ENCODE assay signal across 13 cellular contexts in genomic region chr13:109750376-109750775, GRCh38. TPM values are rescaled to one million over a fixed set of nuclear protein-coding genes. Genes with fewer than 3 reads are reported as not detected.
DNase-seq lines count a peak whose midpoint lies in the region; ATAC-seq and TF ChIP-seq lines count a peak whose summit lies in the region.
"Had no signal": no experiment of that assay in that cellular context is flagged by ENCODE, and none has a peak within 500 bp of the region (broad histone marks: within the 10 kb centered on the region; RNA-seq: fewer than 3 reads in every experiment).

No MANE protein-coding gene starts in this region.

- no peak overlapping the region for H3K4me3 Mint-ChIP-seq in stimulated activated naive B cell treated with anti-CD40 and anti-IgM and Interleukin-4, amounts not matched to agents 10 μg/mL and 1 μg/mL and 100 μg/mL, for 72 hours
- H3K4me3 Mint-ChIP-seq: CD4-positive, CD25-positive, alpha-beta regulatory T cell had no signal

- peak overlapping the region; percentile 76 for H3K4me2 ChIP-seq in BLaER1
- H3K4me2 ChIP-seq: A549 had no signal

- H3K27ac Mint-ChIP-seq in stimulated activated naive B cell treated with anti-CD40 and anti-IgM and Interleukin-4, amounts not matched to agents 10 μg/mL and 1 μg/mL and 100 μg/mL, for 72 hours, result no peak overlapping the region
- H3K27ac Mint-ChIP-seq: CD4-positive, CD25-positive, alpha-beta regulatory T cell had no signal

- ATAC-seq in stimulated activated naive B cell treated with anti-CD40 and anti-IgM and Interleukin-4, amounts not matched to agents 10 μg/mL and 1 μg/mL and 100 μg/mL, for 72 hours (replicated peaks), result no peak
- ATAC-seq: GM12878, HepG2 had no signal

- H3K9ac ChIP-seq in BLaER1 (peak overlapping the region; percentile 25), SK-N-MC (ENCODE audit: insufficient read length) (no peak overlapping the region)

- peaks cover 13% of the 10 kb centered on the region for H3K9me3 ChIP-seq in BLaER1
- no peaks in the 10 kb centered on the region for H3K9me3 ChIP-seq in SK-N-MC (ENCODE audit: low read depth, low read length)
- no peaks in the 10 kb centered on the region for H3K9me3 ChIP-seq in esophagus muscularis mucosa
- H3K9me3 ChIP-seq: A549, HAP-1 had no signal

- H3K27me3 ChIP-seq in BLaER1 (no peaks in the 10 kb centered on the region), esophagus muscularis mucosa (no peaks in the 10 kb centered on the region)

- WGBS in esophagus muscularis mucosa, result 83% methylated on average over 4 of the region's 4 CpGs

- peaks cover 0 to 14% of the 10 kb centered on the region in 2 donors for H3K36me3 Mint-ChIP-seq in stimulated activated naive B cell treated with anti-CD40 and anti-IgM and Interleukin-4, amounts not matched to agents 10 μg/mL and 1 μg/mL and 100 μg/mL, for 72 hours

- H3K4me3 ChIP-seq in BLaER1 (no peak overlapping the region), SK-N-MC (no peak overlapping the region), esophagus muscularis mucosa (no peak overlapping the region)
- H3K4me3 ChIP-seq: A549, GM12878, HAP-1 had no signal

- peaks cover 14% of the 10 kb centered on the region for H4K20me1 ChIP-seq in BLaER1

- peaks cover 51% of the 10 kb centered on the region for H3K4me1 ChIP-seq in BLaER1
- no peaks in the 10 kb centered on the region for H3K4me1 ChIP-seq in esophagus muscularis mucosa
- H3K4me1 ChIP-seq: A549, HAP-1 had no signal

- H3K27ac ChIP-seq in 22Rv1 (peak overlapping the region; percentile 36), BLaER1 (peak overlapping the region; percentile 65), SK-N-MC (peak overlapping the region; percentile 83), esophagus muscularis mucosa (replicated peaks in 1 of 4) (no peak overlapping the region)
- H3K27ac ChIP-seq: A549 had no signal

- no peaks in the 10 kb centered on the region for H3K4me1 Mint-ChIP-seq in stimulated activated naive B cell treated with anti-CD40 and anti-IgM and Interleukin-4, amounts not matched to agents 10 μg/mL and 1 μg/mL and 100 μg/mL, for 72 hours

- no peak for TF ChIP-seq EP300 in esophagus muscularis mucosa (IDR thresholded peaks at IDR 0.05)

- no peaks in the 10 kb centered on the region for H3K27me3 Mint-ChIP-seq in stimulated activated naive B cell treated with anti-CD40 and anti-IgM and Interleukin-4, amounts not matched to agents 10 μg/mL and 1 μg/mL and 100 μg/mL, for 72 hours

- TF ChIP-seq POLR2A in esophagus muscularis mucosa (IDR thresholded peaks at IDR 0.05; ENCODE audit: low read depth), result no peak

- H3K36me3 ChIP-seq in BLaER1 (peaks cover 25% of the 10 kb centered on the region), SK-N-MC (ENCODE audit: insufficient read depth, low read length) (peaks cover 38% of the 10 kb centered on the region), esophagus muscularis mucosa (peaks cover 20 to 40% (median 27%) of the 10 kb centered on the region in 4 donors)
- H3K36me3 ChIP-seq: HAP-1 had no signal

- TF ChIP-seq CTCF in 22Rv1 (IDR thresholded peaks at IDR 0.05) (no peak), esophagus muscularis mucosa (IDR thresholded peaks at IDR 0.05) (no peak)

- intact Hi-C loops in esophagus muscularis mucosa (cut with DNase I), result no loop called here

- peaks cover 0 to 2% of the 10 kb centered on the region in 2 donors for H3K9me3 Mint-ChIP-seq in stimulated activated naive B cell treated with anti-CD40 and anti-IgM and Interleukin-4, amounts not matched to agents 10 μg/mL and 1 μg/mL and 100 μg/mL, for 72 hours

- DNase-seq in SK-N-MC (ENCODE audit: low read depth, low spot score) (no peak), esophagus muscularis mucosa (ENCODE audit: extremely low spot score) (peak; percentile 68), pons (ENCODE audit: low spot score) (no peak), GDM1 (lab: John Stamatoyannopoulos, UW) (no peak)
- no peak for DNase-seq in stimulated activated naive B cell treated with anti-CD40 and anti-IgM and Interleukin-4, amounts not matched to agents 10 μg/mL and 1 μg/mL and 100 μg/mL, for 72 hours
- DNase-seq: CD4-positive, CD25-positive, alpha-beta regulatory T cell; DMS53 had no signal

RNA-seq across cellular contexts. Expression of gene IRS2, which starts 36.0 kb away (rescaled TPM):
- 10 to 100 TPM; 46.4 to 95.3 (median 63.7) TPM for total RNA-seq in esophagus muscularis mucosa

Comparison
In these comparisons a context has a peak if more than half of its experiments do, and no peak if none do; other contexts are left out.
1. H3K27ac ChIP-seq: peak in 22Rv1 (single experiment), BLaER1 (single experiment) and SK-N-MC (single experiment); none in esophagus muscularis mucosa (0 of 4).